ENCODE assay signal across 26 cellular contexts in the genomic region with DNA sequence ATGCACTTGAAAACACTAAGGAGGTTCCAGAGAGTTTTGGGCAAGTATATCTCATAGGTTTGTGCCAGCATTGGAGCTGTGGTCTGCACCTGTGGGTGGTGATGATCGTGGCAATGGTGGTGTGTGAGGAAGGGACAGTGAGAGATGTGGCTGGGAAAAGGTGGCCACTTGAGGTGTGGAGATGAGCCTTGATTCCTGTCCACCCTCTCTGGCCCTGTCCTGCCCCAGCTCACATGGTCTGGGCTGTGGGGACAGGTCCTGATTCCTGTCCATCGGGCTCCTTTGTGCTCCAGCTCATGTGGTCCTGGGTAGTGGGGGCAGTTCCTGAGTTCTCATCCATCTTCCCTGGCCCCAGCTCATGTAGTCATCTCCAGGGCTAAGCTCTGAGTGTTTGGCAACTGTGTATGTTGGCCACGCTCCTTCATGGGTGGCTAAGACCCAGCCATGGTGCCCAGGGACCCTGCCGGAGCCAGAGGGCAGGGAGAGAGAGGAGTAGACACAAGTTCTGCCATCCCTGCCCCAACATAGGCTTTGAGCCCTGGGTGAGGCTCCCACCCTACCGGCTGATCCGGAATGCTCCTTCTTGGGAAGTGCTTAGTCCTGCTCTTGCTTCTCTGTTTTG.
"Had no signal": no experiment of that assay in that cellular context is flagged by ENCODE, and none has a peak within 500 bp of the region (broad histone marks: within the 10 kb centered on the region; RNA-seq: fewer than 3 reads in every experiment).

No MANE protein-coding gene starts in this region.

- H3K36me3 ChIP-seq: adrenal gland, breast epithelium had no signal

- H3K36me3 Mint-ChIP-seq: activated naive CD8-positive, alpha-beta T cell treated with anti-CD3 and anti-CD28 coated beads, Interleukin-2, amount 10 ng/mL, durations not matched to agents 7 days and 5 days; T-cell had no signal

- H3K27me3 Mint-ChIP-seq: activated CD4-positive, alpha-beta T cell treated with anti-CD3 and anti-CD28 coated beads for 36 hours; activated naive CD8-positive, alpha-beta T cell treated with anti-CD3 and anti-CD28 coated beads, Interleukin-2, amount 10 ng/mL, durations not matched to agents 7 days and 5 days had no signal

- H3K9me3 Mint-ChIP-seq: activated naive CD8-positive, alpha-beta T cell treated with anti-CD3 and anti-CD28 coated beads, Interleukin-2, amount 10 ng/mL, durations not matched to agents 7 days and 5 days; T-cell had no signal

- H3K4me1 ChIP-seq: adrenal gland, breast epithelium had no signal

- H3K27ac Mint-ChIP-seq: activated CD4-positive, alpha-beta T cell treated with anti-CD3 and anti-CD28 coated beads for 36 hours; activated CD8-positive, alpha-beta T cell treated with anti-CD3 and anti-CD28 coated beads, Interleukin-2, amount 10 ng/mL, durations not matched to agents 7 days and 5 days; activated naive CD8-positive, alpha-beta T cell treated with anti-CD3 and anti-CD28 coated beads, Interleukin-2, amount 10 ng/mL, durations not matched to agents 7 days and 5 days; T-cell had no signal

- H3K4me3 ChIP-seq: adrenal gland, breast epithelium, SK-N-MC had no signal

- H3K4me3 Mint-ChIP-seq: activated CD4-positive, alpha-beta T cell treated with anti-CD3 and anti-CD28 coated beads for 36 hours; activated CD8-positive, alpha-beta T cell treated with anti-CD3 and anti-CD28 coated beads, Interleukin-2, amount 10 ng/mL, durations not matched to agents 7 days and 5 days; activated naive CD8-positive, alpha-beta T cell treated with anti-CD3 and anti-CD28 coated beads, Interleukin-2, amount 10 ng/mL, durations not matched to agents 7 days and 5 days; T-cell had no signal

- ATAC-seq: activated CD4-positive, alpha-beta T cell treated with anti-CD3 and anti-CD28 coated beads for 36 hours; activated CD8-positive, alpha-beta T cell treated with anti-CD3 and anti-CD28 coated beads, Interleukin-2, amount 10 ng/mL, durations not matched to agents 7 days and 5 days; Panc1; Right ventricle myocardium inferior; T-cell had no signal

- H3K4me1 Mint-ChIP-seq: activated CD4-positive, alpha-beta T cell treated with anti-CD3 and anti-CD28 coated beads for 36 hours; activated naive CD8-positive, alpha-beta T cell treated with anti-CD3 and anti-CD28 coated beads, Interleukin-2, amount 10 ng/mL, durations not matched to agents 7 days and 5 days; T-cell had no signal

- H3K27me3 ChIP-seq: adrenal gland, breast epithelium had no signal

- H3K9me3 ChIP-seq: adrenal gland, breast epithelium had no signal

- DNase-seq: activated CD4-positive, alpha-beta T cell treated with anti-CD3 and anti-CD28 coated beads for 36 hours; activated CD8-positive, alpha-beta memory T cell treated with anti-CD3 and anti-CD28 coated beads, Interleukin-2, amount 50 U/mL, for 48 hours; activated CD8-positive, alpha-beta T cell treated with anti-CD3 and anti-CD28 coated beads, Interleukin-2, amount 10 ng/mL, durations not matched to agents 7 days and 5 days; activated naive CD4-positive, alpha-beta T cell treated with anti-CD3 and anti-CD28 coated beads, Interleukin-2, amount 50 U/mL, for 16 hours; activated naive CD8-positive, alpha-beta T cell treated with anti-CD3 and anti-CD28 coated beads, Interleukin-2, amount 10 ng/mL, durations not matched to agents 7 days and 5 days; activated T-cell treated with anti-CD3 and anti-CD28 coated beads, Interleukin-2, amount 50 U/mL, for 1 hour; anterior cingulate cortex; caudate nucleus; Kasumi-1; NCI-H1105 treated with DMSO at 0.1 percent for 48 hours; NCI-H1436 treated with DMSO at 0.1 percent for 48 hours; NCI-H187; NCI-H2081; NCI-H510A treated with DMSO at 0.1 percent for 48 hours; NCI-H69; NK-92 treated with Interleukin-12 subunit alpha and Interleukin-12 subunit beta, amount 100 ng/mL, for 24 hours; OCI-M1; RPMI8226; T-cell; T-helper 2 cell; T1000 had no signal

- H3K27ac ChIP-seq: adrenal gland, breast epithelium, SK-N-MC had no signal
